ENCODE assay signal across 1 cellular context in the genomic region with DNA sequence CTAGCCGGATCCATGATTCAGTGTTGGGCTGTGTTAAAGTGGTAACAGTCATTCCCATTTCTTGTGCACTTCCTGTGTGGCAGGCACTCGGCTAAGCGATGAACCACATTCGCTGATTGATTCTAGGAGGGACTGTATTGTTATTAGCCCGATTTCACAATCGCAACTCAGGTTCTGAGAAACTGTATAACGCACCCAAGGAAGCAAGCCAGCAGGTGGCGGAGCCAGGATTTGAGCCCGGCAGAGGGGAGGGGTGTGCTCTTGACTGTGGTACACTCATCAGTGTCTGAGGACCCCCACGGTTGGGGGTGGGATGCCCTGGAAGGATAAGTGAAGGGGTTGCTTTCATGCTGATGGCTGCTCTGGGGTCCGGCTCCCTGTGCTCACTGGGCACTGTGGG.
TF ChIP-seq lines count a peak whose summit lies in the region.

No MANE protein-coding gene starts in this region.

TF ChIP-seq in IMR-90, 13 proteins besides CTCF, POLR2A, EP300 and RAD21:
- TF ChIP-seq CEBPB (IDR thresholded peaks at IDR 0.05; ENCODE audit: low read depth, low read length) = peak; percentile 48; the same call in 1 of the 2 replicates
- TF ChIP-seq RCOR1 (IDR thresholded peaks at IDR 0.05; ENCODE audit: insufficient replicate concordance, low read length) = no peak
- TF ChIP-seq RFX5 (IDR thresholded peaks at IDR 0.05; ENCODE audit: low read depth, low read length) = no peak
- no peak for TF ChIP-seq BHLHE40 (IDR thresholded peaks at IDR 0.05; ENCODE audit: low read depth, low read length)
- no peak for TF ChIP-seq NFE2L2 (IDR thresholded peaks at IDR 0.05; ENCODE audit: low read depth, low read length)
- TF ChIP-seq SMC3 (IDR thresholded peaks at IDR 0.05; ENCODE audit: low read depth, low read length) = no peak
- no peak for TF ChIP-seq MXI1 (IDR thresholded peaks at IDR 0.05; ENCODE audit: borderline replicate concordance, low read depth, low read length)
- TF ChIP-seq CHD1 (IDR thresholded peaks at IDR 0.05; ENCODE audit: low read depth, low read length) = no peak
- no peak for TF ChIP-seq FOS (IDR thresholded peaks at IDR 0.05; ENCODE audit: low read depth, low read length)
